8 cellular contexts compared by ENCODE assay signal in the genomic region with DNA sequence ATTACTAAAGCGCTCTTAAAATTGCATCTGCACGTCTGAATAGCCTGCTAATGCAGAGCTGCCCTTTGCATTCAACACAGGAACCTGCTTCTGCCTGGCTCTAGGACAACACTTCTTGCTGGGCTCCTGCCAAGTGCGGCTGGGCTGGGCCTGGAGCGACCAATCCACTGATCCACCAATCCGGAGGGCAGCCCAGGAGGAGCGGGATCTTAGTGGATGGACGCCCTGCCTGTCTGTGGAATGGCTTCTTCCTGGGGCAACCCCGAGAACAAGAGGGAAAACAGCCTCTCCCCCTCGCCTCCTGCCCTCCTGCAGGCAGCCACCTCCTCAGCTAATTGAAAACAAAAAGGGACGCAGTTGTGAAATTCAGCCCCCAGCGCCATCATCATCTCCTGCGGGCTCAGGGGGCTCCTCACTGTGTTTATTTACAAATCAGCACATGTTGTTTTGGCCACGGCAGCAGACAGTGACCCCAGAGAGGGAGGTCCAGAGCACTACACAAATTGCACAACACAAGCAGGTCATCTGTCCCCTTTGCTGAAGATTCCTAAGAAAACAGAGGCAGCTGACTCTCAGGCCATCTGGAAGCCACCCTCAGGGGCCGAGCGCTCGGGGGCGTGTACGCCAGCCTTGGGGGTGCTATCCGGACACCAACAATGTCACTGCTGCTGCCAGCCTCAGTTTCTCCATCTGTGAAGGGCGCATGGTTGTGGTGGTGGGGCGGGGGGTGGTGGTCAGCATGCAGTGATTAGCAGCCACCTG. TPM values are rescaled to one million over a fixed set of nuclear protein-coding genes. Genes with fewer than 3 reads are reported as not detected.
DNase-seq lines count a peak whose midpoint lies in the region; ATAC-seq and TF ChIP-seq lines count a peak whose summit lies in the region.

No MANE protein-coding gene starts in this region.

- peak overlapping the region; percentile 79 for H4K8ac ChIP-seq in mesenchymal stem cell (ENCODE audit: low read length)

- H2AK5ac ChIP-seq in mesenchymal stem cell (ENCODE audit: low read length, severe bottlenecking): no peak overlapping the region

- H3K9me3 ChIP-seq in SJCRH30 (replicated peaks) (no peaks in the 10 kb centered on the region), mesenchymal stem cell (ENCODE audit: control insufficient read depth, low read length) (no peaks in the 10 kb centered on the region), tibial artery (no peaks in the 10 kb centered on the region)

- intact Hi-C loops in tibial artery (cut with DNase I; ENCODE audit: low total_unique reads): no loop called here

- H4K91ac ChIP-seq in mesenchymal stem cell (ENCODE audit: low read length): peak overlapping the region; percentile 73

- WGBS in mesenchymal stem cell: 33% methylated on average over 21 of the region's 21 CpGs

- no peak for ATAC-seq in HG03378 (IDR thresholded peaks at IDR 0.05; ENCODE audit: unreplicated experiment)

- H2BK120ac ChIP-seq in mesenchymal stem cell (ENCODE audit: low read depth, low read length): no peak overlapping the region

- H3K9ac ChIP-seq in mesenchymal stem cell (ENCODE audit: low read length): peak overlapping the region; percentile 82

- H3K4ac ChIP-seq in mesenchymal stem cell (ENCODE audit: low read depth in 1 of 2, low read length in 2 of 2): peak overlapping the region in 1 of 2 experiments; percentile 42

- no peak overlapping the region for H3K14ac ChIP-seq in mesenchymal stem cell (ENCODE audit: low read length in 2 of 2)

- no peaks in the 10 kb centered on the region for H3K79me1 ChIP-seq in mesenchymal stem cell (replicated peaks; ENCODE audit: low read length, poor library complexity, severe bottlenecking)

- no peak overlapping the region for H2BK5ac ChIP-seq in mesenchymal stem cell (ENCODE audit: low read depth, low read length, poor library complexity, severe bottlenecking)

- peak; percentile 99 for DNase-seq in SJCRH30
- DNase-seq in epithelial cell of proximal tubule (ENCODE audit: low read depth): peak; percentile 64
- peak; percentile 97 for DNase-seq in mesenchymal stem cell
- peak; percentile 94 to 97 for DNase-seq in tibial artery
- DNase-seq in activated effector memory CD4-positive, alpha-beta T cell treated with anti-CD3 and anti-CD28 coated beads, Interleukin-2, amount 50 U/mL, for 16 hours: no peak

- no peak overlapping the region for H3K23ac ChIP-seq in mesenchymal stem cell (ENCODE audit: low read length in 2 of 2)

- TF ChIP-seq RAD21 in Ishikawa (IDR thresholded peaks at IDR 0.05; ENCODE audit: low read depth): no peak

- H2AFZ ChIP-seq in mesenchymal stem cell (ENCODE audit: low read depth, low read length): peak overlapping the region; percentile 73

- H3K4me1 ChIP-seq in SJCRH30 (peaks cover 17% of the 10 kb centered on the region), mesenchymal stem cell (ENCODE audit: control insufficient read depth, insufficient read depth, low read depth, low read length) (peaks cover 16% of the 10 kb centered on the region), tibial artery (peaks cover 0 to 27% (median 16%) of the 10 kb centered on the region in 4 donors)

- H3K36me3 ChIP-seq in SJCRH30: no peaks in the 10 kb centered on the region
- H3K36me3 ChIP-seq in mesenchymal stem cell (ENCODE audit: control insufficient read depth in 1 of 2, insufficient read depth in 2 of 2, low read depth in 1 of 2, low read length in 2 of 2): no peaks in the 10 kb centered on the region
- H3K36me3 ChIP-seq in tibial artery: no peaks in the 10 kb centered on the region

- peak overlapping the region; percentile 80 for H3K4me2 ChIP-seq in mesenchymal stem cell (ENCODE audit: low read length, poor library complexity, severe bottlenecking)

- H3K27me3 ChIP-seq in SJCRH30 (no peaks in the 10 kb centered on the region), mesenchymal stem cell (ENCODE audit: control insufficient read depth in 1 of 2, insufficient read depth in 1 of 2, low read length in 2 of 2) (peaks cover 30 to 53% of the 10 kb centered on the region in 2 experiments), tibial artery (no peaks in the 10 kb centered on the region)

- peak overlapping the region; percentile 56 for H3K4me3 ChIP-seq in SJCRH30
- peak overlapping the region; percentile 52 for H3K4me3 ChIP-seq in epithelial cell of proximal tubule (ENCODE audit: low read depth, low read length)
- H3K4me3 ChIP-seq in mesenchymal stem cell (ENCODE audit: insufficient read depth in 1 of 2, low read depth in 1 of 2, low read length in 2 of 2): peak overlapping the region; percentile 26 to 78
- H3K4me3 ChIP-seq in tibial artery: peak overlapping the region; percentile 28 to 44

- H2BK12ac ChIP-seq in mesenchymal stem cell (ENCODE audit: low read length in 2 of 2): peak overlapping the region in 1 of 2 experiments; percentile 80

- TF ChIP-seq CTCF in 22Rv1 (IDR thresholded peaks at IDR 0.05): no peak
- no peak for TF ChIP-seq CTCF in epithelial cell of proximal tubule (conservative IDR thresholded peaks at IDR 0.05; ENCODE audit: low read depth, low read length)
- TF ChIP-seq CTCF in tibial artery (IDR thresholded peaks at IDR 0.05): no peak

- no peak for TF ChIP-seq EP300 in Ishikawa (IDR thresholded peaks at IDR 0.05; ENCODE audit: borderline replicate concordance)

- H2BK15ac ChIP-seq in mesenchymal stem cell (ENCODE audit: low read depth, poor library complexity, severe bottlenecking): peak overlapping the region; percentile 52

- peak overlapping the region; percentile 97 for H3K27ac ChIP-seq in 22Rv1
- peak overlapping the region; percentile 51 for H3K27ac ChIP-seq in SJCRH30
- no peak overlapping the region for H3K27ac ChIP-seq in mesenchymal stem cell (ENCODE audit: low read length, poor library complexity, severe bottlenecking)
- peak overlapping the region; percentile 17 to 23 for H3K27ac ChIP-seq in tibial artery

- H3K18ac ChIP-seq in mesenchymal stem cell (ENCODE audit: low read depth in 1 of 2, low read length in 2 of 2): peak overlapping the region in 1 of 2 experiments; percentile 84

TF ChIP-seq in Ishikawa, 13 proteins besides CTCF, POLR2A, EP300 and RAD21:
- no peak for TF ChIP-seq TEAD4 (IDR thresholded peaks at IDR 0.05)
- TF ChIP-seq TCF12 (IDR thresholded peaks at IDR 0.05; ENCODE audit: low read depth): no peak; the same call in 1 of the 2 replicates
- no peak for TF ChIP-seq USF1 (IDR thresholded peaks at IDR 0.05)
- 0 out of 2 replicates have a peak, but pooled peaks have one; percentile 13 for TF ChIP-seq YY1 (IDR thresholded peaks at IDR 0.05; ENCODE audit: low read depth)
- TF ChIP-seq MAX (IDR thresholded peaks at IDR 0.05): peak; percentile 14; the same call in 1 of the 2 replicates
- no peak for TF ChIP-seq ZBTB7A (IDR thresholded peaks at IDR 0.05; ENCODE audit: low read depth)
- no peak for TF ChIP-seq EGR1 (IDR thresholded peaks at IDR 0.05)
- peak; percentile 85 for TF ChIP-seq NFIC (IDR thresholded peaks at IDR 0.05)
- peak; percentile 61; the same call in 1 of the 2 replicates for TF ChIP-seq CEBPB (IDR thresholded peaks at IDR 0.05)
- 0 out of 2 replicates have a peak, but pooled peaks have one; percentile 9 for TF ChIP-seq CREB1 (IDR thresholded peaks at IDR 0.05; ENCODE audit: low read depth)
- no peak for TF ChIP-seq TAF1 (IDR thresholded peaks at IDR 0.05; ENCODE audit: low read depth)
- TF ChIP-seq REST (IDR thresholded peaks at IDR 0.05; ENCODE audit: low read depth): no peak
- no peak for TF ChIP-seq FOXM1 (IDR thresholded peaks at IDR 0.05; ENCODE audit: borderline replicate concordance, low read depth)

RNA-seq across cellular contexts. Expression of gene GADD45G, which starts 57.3 kb away (rescaled TPM):
- total RNA-seq in SJCRH30 (2014; rRNA removed; shearing (Covaris generic)): 23.2 and 23.5 TPM in 2 replicates
- not detected in 2 replicates for total RNA-seq in epithelial cell of proximal tubule
- 5.9 TPM for polyA plus RNA-seq in mesenchymal stem cell (2013, experiment 1 of 2)
- 5.1 TPM for polyA plus RNA-seq in mesenchymal stem cell (2013, experiment 2 of 2)

Comparison
In these comparisons a context has a peak if more than half of its experiments do, and no peak if none do; other contexts are left out.
1. RNA of gene GADD45G, which starts 57.3 kb away (total RNA-seq): 23.2 to 23.5 TPM in SJCRH30; not detected in epithelial cell of proximal tubule; every median in the first group is over 10 times any median in the second.
2. Peak in every context shown above with its lines, with median percentiles within 50 percentile points of each other: H3K4me3 ChIP-seq.